ENCODE assay signal across 14 cellular contexts in the genomic region with DNA sequence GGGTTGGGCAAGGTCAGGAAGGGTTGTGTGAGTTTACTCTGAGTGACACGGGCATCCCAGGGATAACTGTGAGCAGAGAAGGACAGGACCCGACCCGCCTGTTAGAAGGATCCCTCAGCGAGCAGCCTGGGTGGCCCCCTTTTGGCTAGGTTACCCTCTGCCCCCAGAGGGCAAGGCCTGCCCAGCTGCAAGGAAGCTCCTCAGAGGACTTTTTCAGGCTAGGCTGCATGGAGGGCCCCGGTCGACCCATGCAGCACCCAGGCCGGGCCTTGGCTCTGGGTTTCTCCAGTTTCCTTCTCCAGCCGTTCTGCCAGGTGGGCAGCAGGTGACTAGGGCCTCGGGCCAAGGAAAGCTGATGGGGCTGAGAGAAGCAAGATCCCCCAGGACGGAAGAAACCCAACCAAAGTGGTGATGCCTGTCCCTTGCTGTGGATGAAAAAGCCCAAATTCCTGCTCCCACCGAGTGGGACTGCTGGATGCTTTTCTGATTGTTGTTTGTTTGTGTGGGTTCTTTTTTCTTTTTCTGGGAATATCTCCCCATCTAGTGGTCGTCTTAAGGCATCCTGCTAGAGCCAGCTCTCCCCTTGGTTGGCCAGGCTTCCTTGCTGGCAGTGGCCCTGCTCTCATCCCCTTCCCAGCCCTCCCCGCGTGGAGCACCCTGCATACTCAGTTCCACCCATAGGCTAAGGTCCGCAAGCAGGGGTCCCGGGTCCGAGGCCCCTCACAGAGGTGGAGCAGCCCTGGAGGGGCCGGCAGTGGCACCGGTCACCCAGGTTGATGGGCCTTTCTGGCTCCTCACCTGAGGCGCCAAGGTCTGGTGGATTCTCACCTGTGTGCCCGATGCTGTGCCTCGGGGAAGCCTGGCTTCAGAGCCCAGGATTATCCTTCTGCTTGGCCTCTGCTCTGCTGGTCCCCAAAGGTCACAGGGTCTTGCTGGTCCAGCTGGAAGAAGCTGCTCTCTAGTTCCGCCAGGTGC. TPM values are rescaled to one million over a fixed set of nuclear protein-coding genes. Genes with fewer than 3 reads are reported as not detected.
A peak's percentile ranks its signal among the peaks of the same experiment; 100 is the strongest.
DNase-seq lines count a peak whose midpoint lies in the region; ATAC-seq, FAIRE-seq and TF ChIP-seq lines count a peak whose summit lies in the region.
"Had no signal": no experiment of that assay in that cellular context is flagged by ENCODE, and none has a peak within 500 bp of the region (broad histone marks: within the 10 kb centered on the region; RNA-seq: fewer than 3 reads in every experiment).

No MANE protein-coding gene starts in this region.

- ATAC-seq in GM23338 = no peak
- no peak for ATAC-seq in K562

- peaks cover 15% of the 10 kb centered on the region for H3K27me3 Mint-ChIP-seq in GM23338 (ENCODE audit: insufficient read depth, low read depth, poor library complexity)
- H3K27me3 Mint-ChIP-seq in nephron (ENCODE audit: low read depth) = peaks cover 6% of the 10 kb centered on the region
- H3K27me3 Mint-ChIP-seq in T-helper 2 cell treated with Interferon-gamma antibody and Interleukin-4, amounts not matched to agents 5 μg/mL and 100 μg/mL, for 36 hours (ENCODE audit: low read depth) = peaks cover 3% of the 10 kb centered on the region

- H4K20me1 ChIP-seq in GM23338 (replicated peaks; ENCODE audit: insufficient read depth) = no peaks in the 10 kb centered on the region
- H4K20me1 ChIP-seq in K562 (replicated peaks; ENCODE audit: control insufficient read depth, insufficient read depth, low read length) = no peaks in the 10 kb centered on the region

- TF ChIP-seq RAD21 in K562 (CRISPR knock-in tag; conservative IDR thresholded peaks at IDR 0.05 in 1 of 2, IDR thresholded peaks at IDR 0.05 in 1 of 2) = peak; percentile 17 to 27; a peak in 1 of 4 replicates

- H3K79me2 ChIP-seq in GM23338 (replicated peaks; ENCODE audit: insufficient read depth) (no peaks in the 10 kb centered on the region), K562 (ENCODE audit: control insufficient read depth, insufficient read depth, low read length) (peaks cover 14% of the 10 kb centered on the region)

- no peaks in the 10 kb centered on the region for H3K9me2 ChIP-seq in GM23338 (ENCODE audit: insufficient read depth)

- in situ Hi-C loops in K562 (cut with MboI) = no loop called here

- FAIRE-seq in K562 (lab: Jason Lieb, UNC) = no peak
- FAIRE-seq: GM12892, H54, keratinocyte had no signal

- intact Hi-C loops in K562 (cut with micrococcal nuclease) = no loop called here

- H3K9me3 Mint-ChIP-seq in GM23338 = no peaks in the 10 kb centered on the region
- H3K9me3 Mint-ChIP-seq in nephron = peaks cover 27% of the 10 kb centered on the region
- H3K9me3 Mint-ChIP-seq in T-helper 2 cell treated with Interferon-gamma antibody and Interleukin-4, amounts not matched to agents 5 μg/mL and 100 μg/mL, for 36 hours = no peaks in the 10 kb centered on the region
- H3K9me3 Mint-ChIP-seq: activated CD4-positive, alpha-beta T cell treated with anti-CD3 and anti-CD28 coated beads, Interleukin-2, amount 10 ng/mL, durations not matched to agents 7 days and 5 days had no signal

- H3K9me3 ChIP-seq in K562 (replicated peaks; ENCODE audit: control insufficient read depth, insufficient read depth, low read depth, low read length) = no peaks in the 10 kb centered on the region
- H3K9me3 ChIP-seq: thoracic aorta had no signal

- H3K36me3 ChIP-seq in BJ (ENCODE audit: control insufficient read depth, insufficient read depth, low read length) (no peaks in the 10 kb centered on the region), GM23338 (ENCODE audit: insufficient read depth) (no peaks in the 10 kb centered on the region), K562 (ENCODE audit: control insufficient read depth, insufficient read depth, low read length) (0 out of 3 replicates have a peak, but pooled peaks cover 3% of the 10 kb centered on the region)
- H3K36me3 ChIP-seq: thoracic aorta had no signal

- peak overlapping the region in 1 of 2 experiments; percentile 68; a peak in 2 of 4 replicates for H3K9ac ChIP-seq in K562 (ENCODE audit: insufficient read depth in 1 of 2, low read depth in 2 of 2, low read length in 2 of 2)

- no peak for TF ChIP-seq POLR2A in K562 (conservative IDR thresholded peaks at IDR 0.05)

- BruUV-seq in K562 (replicated peaks; lab: Mats Ljungman, UMichigan) = TSS peak; percentile 36

- no peaks in the 10 kb centered on the region for H3K9me1 ChIP-seq in K562 (ENCODE audit: control insufficient read depth, insufficient read depth, low read length)

- peaks cover 16% of the 10 kb centered on the region for H3K4me1 Mint-ChIP-seq in GM23338
- H3K4me1 Mint-ChIP-seq in nephron = peaks cover 11% of the 10 kb centered on the region
- peaks cover 8% of the 10 kb centered on the region for H3K4me1 Mint-ChIP-seq in T-helper 2 cell treated with Interferon-gamma antibody and Interleukin-4, amounts not matched to agents 5 μg/mL and 100 μg/mL, for 36 hours (ENCODE audit: low read depth)

- H3K27ac Mint-ChIP-seq in GM23338 (no peak overlapping the region), nephron (peak overlapping the region in 2 of 3 experiments; percentile 42 to 74)
- no peak overlapping the region for H3K27ac Mint-ChIP-seq in T-helper 2 cell treated with Interferon-gamma antibody and Interleukin-4, amounts not matched to agents 5 μg/mL and 100 μg/mL, for 36 hours
- H3K27ac Mint-ChIP-seq: activated CD4-positive, alpha-beta T cell treated with anti-CD3 and anti-CD28 coated beads, Interleukin-2, amount 10 ng/mL, durations not matched to agents 7 days and 5 days had no signal

- no peaks in the 10 kb centered on the region for H3K27me3 ChIP-seq in BJ (ENCODE audit: control insufficient read depth, insufficient read depth, low read length)
- peaks cover 19% of the 10 kb centered on the region; the same call in 1 of the 2 replicates for H3K27me3 ChIP-seq in GM23338 (ENCODE audit: insufficient read depth)
- no peaks in the 10 kb centered on the region for H3K27me3 ChIP-seq in K562 (ENCODE audit: control insufficient read depth in 2 of 2, insufficient read depth in 2 of 2, low read length in 2 of 2)

- H3F3A ChIP-seq in GM23338 (replicated peaks; ENCODE audit: low read depth) = no peaks in the 10 kb centered on the region

- POLR2A ChIA-PET in BJ (lab: Charles Lee) = no interaction called here
- POLR2A ChIA-PET in K562 (lab: Yijun Ruan, JAX) = interaction anchor here (0.6 kb wide), 1 partner anchor 12 kb away, joined by 3 read pairs; no protein-coding TSS in a partner anchor

- no peaks in the 10 kb centered on the region for H3K4me1 ChIP-seq in GM23338 (ENCODE audit: insufficient read depth)
- H3K4me1 ChIP-seq in K562 (replicated peaks in 1 of 2; ENCODE audit: control insufficient read depth in 2 of 2, insufficient read depth in 2 of 2, low read length in 2 of 2) = peaks cover 22 to 60% of the 10 kb centered on the region in 2 experiments

- H3K4me3 ChIP-seq in BJ (ENCODE audit: low read depth, low read length) (no peak overlapping the region), GM23338 (no peak overlapping the region), K562 (no peak overlapping the region)

- H2AFZ ChIP-seq in GM23338 = no peak overlapping the region
- H2AFZ ChIP-seq in K562 (ENCODE audit: low read depth, low read length) = no peak overlapping the region

- H3K4me2 ChIP-seq in GM23338 = no peak overlapping the region
- no peak overlapping the region; the same call in 1 of the 2 replicates for H3K4me2 ChIP-seq in K562 (ENCODE audit: insufficient read depth, low read length)

- TF ChIP-seq EP300 in K562 (IDR thresholded peaks at IDR 0.05; ENCODE audit: low read length) = no peak

- DNase-seq in BJ (ENCODE audit: low read depth) (no peak), GM23338 (ENCODE audit: low spot score) (no peak), K562 (ENCODE audit: extremely low read depth in 1 of 4, low spot score in 3 of 4) (no peak), NCI-H1436 treated with DMSO at 0.1 percent for 48 hours (lab: John Stamatoyannopoulos, UW) (no peak), 8988T (no peak)
- DNase-seq in T-helper 2 cell treated with Interferon-gamma antibody and Interleukin-4, amounts not matched to agents 5 μg/mL and 100 μg/mL, for 36 hours (ENCODE audit: low spot score) = no peak
- DNase-seq: activated CD4-positive, alpha-beta T cell treated with anti-CD3 and anti-CD28 coated beads, Interleukin-2, amount 10 ng/mL, durations not matched to agents 7 days and 5 days; activated effector memory CD4-positive, alpha-beta T cell treated with anti-CD3 and anti-CD28 coated beads, Interleukin-2, amount 50 U/mL, for 16 hours; NCI-H1436 had no signal

- no peaks in the 10 kb centered on the region for H3K36me3 Mint-ChIP-seq in GM23338 (ENCODE audit: low read depth)
- no peaks in the 10 kb centered on the region for H3K36me3 Mint-ChIP-seq in nephron (ENCODE audit: low read depth)
- no peaks in the 10 kb centered on the region for H3K36me3 Mint-ChIP-seq in T-helper 2 cell treated with Interferon-gamma antibody and Interleukin-4, amounts not matched to agents 5 μg/mL and 100 μg/mL, for 36 hours (ENCODE audit: low read depth)

- H3K27ac ChIP-seq in GM23338 (ENCODE audit: low read depth) (no peak overlapping the region), K562 (ENCODE audit: extremely low read depth, low read depth, low read length) (no peak overlapping the region)
- H3K27ac ChIP-seq: thoracic aorta had no signal

- H3K4me3 Mint-ChIP-seq in GM23338 (peak overlapping the region; percentile 56; the same call in 1 of the 3 replicates), nephron (peak overlapping the region; percentile 45 to 73 (median 65))
- H3K4me3 Mint-ChIP-seq in T-helper 2 cell treated with Interferon-gamma antibody and Interleukin-4, amounts not matched to agents 5 μg/mL and 100 μg/mL, for 36 hours = no peak overlapping the region

- peak; percentile 17; the same call in 1 of the 2 replicates for TF ChIP-seq CTCF in BJ (IDR thresholded peaks at IDR 0.05; ENCODE audit: insufficient read depth, low read depth, low read length)
- TF ChIP-seq CTCF in GM23338 (conservative IDR thresholded peaks at IDR 0.05; ENCODE audit: low read depth in 2 of 2) = peak; percentile 19 to 40; a peak in 2 of 4 replicates
- peak in 2 of 3 experiments; percentile 26 to 39; a peak in 2 of 6 replicates for TF ChIP-seq CTCF in K562 (IDR thresholded peaks at IDR 0.05 in 2 of 3, conservative IDR thresholded peaks at IDR 0.05 in 1 of 3; ENCODE audit: insufficient read depth in 2 of 3, low read depth in 1 of 3, low read length in 3 of 3)
- TF ChIP-seq CTCF in nephron (IDR thresholded peaks at IDR 0.05; ENCODE audit: unreplicated experiment in 3 of 3) = peak in 2 of 3 experiments; percentile 12 to 33

- CTCF ChIA-PET in BJ (lab: Yijun Ruan, JAX) (interaction anchor here (1.0 kb wide), 2 partner anchors 36 to 380 kb away, joined by 3 read pairs; no protein-coding TSS in a partner anchor), K562 (lab: Yijun Ruan, JAX; ENCODE audit: low intra/inter-chr PET ratio) (no interaction called here)

- WGBS in K562 (ENCODE audit: insufficient coverage, low coverage, missing lambda C conversion rate) = 71% methylated on average over 12 of the region's 23 CpGs

RNA-seq across cellular contexts. Expression of gene ZFP92, which starts 1.8 kb away (rescaled TPM):
- polyA plus RNA-seq in BJ (2011; rRNA removed) = 0.36 TPM in 2 replicates
- polyA minus RNA-seq in BJ (2011; rRNA and poly(A)+ RNA removed) = 0.38 and 0.51 TPM in 2 replicates
- 0.27 and 0.52 TPM in 2 replicates for total RNA-seq in GM23338 (2014; rRNA removed; shearing (Covaris generic))
- polyA plus RNA-seq in GM23338 (2016; fragmentation: Nextera tagmentation; extraction: Ambion mirVana) = 0.05 TPM in 2 replicates
- total RNA-seq in K562 (2011; cell fraction: chromatin; rRNA removed; ENCODE audit: low replicate concordance) = 3.0 and 4.1 TPM in 2 replicates
- 2.5 and 2.8 TPM in 2 replicates for total RNA-seq in K562 (2011; cell fraction: nucleolus; rRNA removed)
- 2.9 and 3.5 TPM in 2 replicates for total RNA-seq in K562 (2011; cell fraction: nucleoplasm; rRNA removed)
- 2.0 and 2.9 TPM in 2 replicates for total RNA-seq in K562 (2014; rRNA removed)
- 1.5 and 1.8 TPM in 2 replicates for total RNA-seq in K562 (2014; rRNA removed; fragmentation: Illumina TruSeq; extraction: Trizol)
- 2.6 and 2.7 TPM in 2 replicates for total RNA-seq in K562 (2015; rRNA removed; fragmentation: Illumina TruSeq; extraction: Trizol)
- total RNA-seq in K562 (2021) = 3.3 and 3.5 TPM in 2 replicates
- polyA plus RNA-seq in K562 (2011; rRNA removed) = 0.98 and 1.2 TPM in 2 replicates
- 1.0 and 1.2 TPM in 2 replicates for polyA plus RNA-seq in K562 (2011; cell fraction: cytosol; rRNA removed)
- polyA plus RNA-seq in K562 (2011; cell fraction: nucleus; rRNA removed) = 2.0 and 3.1 TPM in 2 replicates
- 2.7 and 3.3 TPM in 2 replicates for polyA plus RNA-seq in K562 (2012)
- 2.1 and 2.4 TPM in 2 replicates for polyA plus RNA-seq in K562 (2014; fragmentation: Illumina TruSeq; extraction: Trizol)
- polyA plus RNA-seq in K562 (2014; fragmentation: Nextera tagmentation; extraction: Ambion mirVana) = under 1 TPM; 0.32 to 0.34 TPM
- 1.3 and 1.9 TPM in 2 replicates for polyA plus RNA-seq in K562 (2014; rRNA removed)
- 1.4 TPM in 2 replicates for polyA minus RNA-seq in K562 (2011; rRNA and poly(A)+ RNA removed)
- 1.5 and 1.6 TPM in 2 replicates for polyA minus RNA-seq in K562 (2011; cell fraction: cytosol; rRNA and poly(A)+ RNA removed)
- 0.94 and 1.7 TPM in 2 replicates for polyA minus RNA-seq in K562 (2011; cell fraction: nucleus; rRNA and poly(A)+ RNA removed)

RNA-seq across cellular contexts. Expression of gene PNMA6E, which starts 11.9 kb away (rescaled TPM):
- polyA plus RNA-seq in BJ (2011; rRNA removed) (not detected in 2 replicates), GM23338 (2016; fragmentation: Nextera tagmentation; extraction: Ambion mirVana) (not detected in 2 replicates), K562 (2011; rRNA removed) (not detected in 2 replicates), K562 (2014; fragmentation: Illumina TruSeq; extraction: Trizol) (not detected in 2 replicates), K562 (2014; fragmentation: Nextera tagmentation; extraction: Ambion mirVana) (not detected), K562 (2014; rRNA removed) (0.03 TPM in 1 of 2 replicates, not detected in the other)
- polyA minus RNA-seq in BJ (2011; rRNA and poly(A)+ RNA removed) = not detected in 2 replicates
- total RNA-seq in GM23338 (2014; rRNA removed; shearing (Covaris generic)) = not detected in 2 replicates
- total RNA-seq in K562 (2011; cell fraction: chromatin; rRNA removed; ENCODE audit: low replicate concordance) = not detected in 2 replicates
- not detected in 2 replicates for total RNA-seq in K562 (2011; cell fraction: nucleolus; rRNA removed)
- total RNA-seq in K562 (2011; cell fraction: nucleoplasm; rRNA removed) = not detected in 2 replicates
- total RNA-seq in K562 (2014; rRNA removed) (not detected in 2 replicates), K562 (2014; rRNA removed; fragmentation: Illumina TruSeq; extraction: Trizol) (not detected in 2 replicates), K562 (2015; rRNA removed; fragmentation: Illumina TruSeq; extraction: Trizol) (not detected in 2 replicates), K562 (2021) (not detected in 2 replicates)
- not detected in 2 replicates for polyA plus RNA-seq in K562 (2011; cell fraction: cytosol; rRNA removed)
- not detected in 2 replicates for polyA plus RNA-seq in K562 (2011; cell fraction: nucleus; rRNA removed)
- polyA plus RNA-seq in K562 (2012) = not detected in 2 replicates
- not detected in 2 replicates for polyA minus RNA-seq in K562 (2011; rRNA and poly(A)+ RNA removed)
- polyA minus RNA-seq in K562 (2011; cell fraction: cytosol; rRNA and poly(A)+ RNA removed) = not detected in 2 replicates
- polyA minus RNA-seq in K562 (2011; cell fraction: nucleus; rRNA and poly(A)+ RNA removed) = not detected in 2 replicates
- total RNA-seq: activated CD4-positive, alpha-beta T cell treated with anti-CD3 and anti-CD28 coated beads, Interleukin-2, amount 10 ng/mL, durations not matched to agents 7 days and 5 days; thoracic aorta had no signal
- polyA plus RNA-seq: keratinocyte had no signal

RNA-seq across cellular contexts. Expression of gene TREX2, which starts 32.8 kb away (rescaled TPM):
- polyA plus RNA-seq in BJ (2011; rRNA removed) (0.49 and 1.1 TPM in 2 replicates), GM23338 (2016; fragmentation: Nextera tagmentation; extraction: Ambion mirVana) (0.28 and 0.81 TPM in 2 replicates), K562 (2011; rRNA removed) (0.07 and 0.22 TPM in 2 replicates), K562 (2014; fragmentation: Illumina TruSeq; extraction: Trizol) (0.10 and 0.21 TPM in 2 replicates), K562 (2014; fragmentation: Nextera tagmentation; extraction: Ambion mirVana) (not detected), K562 (2014; rRNA removed) (0.70 and 0.82 TPM in 2 replicates)
- 0.36 TPM in 1 of 2 replicates, not detected in the other for polyA minus RNA-seq in BJ (2011; rRNA and poly(A)+ RNA removed)
- total RNA-seq in GM23338 (2014; rRNA removed; shearing (Covaris generic)) = 1.7 and 4.6 TPM in 2 replicates
- 1.8 and 5.1 TPM in 2 replicates for total RNA-seq in K562 (2011; cell fraction: chromatin; rRNA removed; ENCODE audit: low replicate concordance)
- 8.7 and 11.6 TPM in 2 replicates for total RNA-seq in K562 (2011; cell fraction: nucleolus; rRNA removed)
- total RNA-seq in K562 (2011; cell fraction: nucleoplasm; rRNA removed) = 1.1 and 2.8 TPM in 2 replicates
- total RNA-seq in K562 (2014; rRNA removed) (1.5 and 3.0 TPM in 2 replicates), K562 (2014; rRNA removed; fragmentation: Illumina TruSeq; extraction: Trizol) (0.11 and 0.13 TPM in 2 replicates), K562 (2015; rRNA removed; fragmentation: Illumina TruSeq; extraction: Trizol) (0.33 and 0.49 TPM in 2 replicates), K562 (2021) (0.51 and 0.82 TPM in 2 replicates)
- 0.21 and 1.0 TPM in 2 replicates for polyA plus RNA-seq in K562 (2011; cell fraction: cytosol; rRNA removed)
- polyA plus RNA-seq in K562 (2011; cell fraction: nucleus; rRNA removed) = 1.9 and 3.9 TPM in 2 replicates
- 0.30 and 0.60 TPM in 2 replicates for polyA plus RNA-seq in K562 (2012)
- 0.11 TPM in 1 of 2 replicates, not detected in the other for polyA minus RNA-seq in K562 (2011; rRNA and poly(A)+ RNA removed)
- 1.4 TPM in 1 of 2 replicates, not detected in the other for polyA minus RNA-seq in K562 (2011; cell fraction: cytosol; rRNA and poly(A)+ RNA removed)
- polyA minus RNA-seq in K562 (2011; cell fraction: nucleus; rRNA and poly(A)+ RNA removed) = 2.6 and 5.4 TPM in 2 replicates

RNA-seq across cellular contexts. Expression of gene HAUS7, which starts 57.3 kb away (rescaled TPM):
- polyA plus RNA-seq in BJ (2011; rRNA removed) = 26.8 and 38.4 TPM in 2 replicates
- 11.6 and 19.1 TPM in 2 replicates for polyA minus RNA-seq in BJ (2011; rRNA and poly(A)+ RNA removed)
- total RNA-seq in GM23338 (2014; rRNA removed; shearing (Covaris generic)) = 48.8 and 59.8 TPM in 2 replicates
- 77.9 and 78.8 TPM in 2 replicates for polyA plus RNA-seq in GM23338 (2016; fragmentation: Nextera tagmentation; extraction: Ambion mirVana)
- 44.0 and 101 TPM in 2 replicates for total RNA-seq in K562 (2011; cell fraction: chromatin; rRNA removed; ENCODE audit: low replicate concordance)
- 58.2 and 63.4 TPM in 2 replicates for total RNA-seq in K562 (2011; cell fraction: nucleolus; rRNA removed)
- 58.6 and 62.3 TPM in 2 replicates for total RNA-seq in K562 (2011; cell fraction: nucleoplasm; rRNA removed)
- total RNA-seq in K562 (2014; rRNA removed) = 64.7 and 64.8 TPM in 2 replicates
- 38.5 and 48.6 TPM in 2 replicates for total RNA-seq in K562 (2014; rRNA removed; fragmentation: Illumina TruSeq; extraction: Trizol)
- 48.8 and 51.0 TPM in 2 replicates for total RNA-seq in K562 (2015; rRNA removed; fragmentation: Illumina TruSeq; extraction: Trizol)
- 94.0 and 94.9 TPM in 2 replicates for total RNA-seq in K562 (2021)
- polyA plus RNA-seq in K562 (2011; rRNA removed) = 38.0 and 44.3 TPM in 2 replicates
- polyA plus RNA-seq in K562 (2011; cell fraction: cytosol; rRNA removed) = 72.4 and 100 TPM in 2 replicates
- polyA plus RNA-seq in K562 (2011; cell fraction: nucleus; rRNA removed) = 177 and 204 TPM in 2 replicates
- polyA plus RNA-seq in K562 (2012) = 58.0 and 101 TPM in 2 replicates
- 49.7 and 56.9 TPM in 2 replicates for polyA plus RNA-seq in K562 (2014; fragmentation: Illumina TruSeq; extraction: Trizol)
- 10 to 100 TPM in 1 of 2 experiments, 1 to 10 TPM in 1; 10.0 to 26.1 TPM for polyA plus RNA-seq in K562 (2014; fragmentation: Nextera tagmentation; extraction: Ambion mirVana)
- polyA plus RNA-seq in K562 (2014; rRNA removed) = 70.4 and 75.6 TPM in 2 replicates
- 31.5 and 39.4 TPM in 2 replicates for polyA minus RNA-seq in K562 (2011; rRNA and poly(A)+ RNA removed)
- 32.0 and 34.9 TPM in 2 replicates for polyA minus RNA-seq in K562 (2011; cell fraction: cytosol; rRNA and poly(A)+ RNA removed)
- polyA minus RNA-seq in K562 (2011; cell fraction: nucleus; rRNA and poly(A)+ RNA removed) = 41.2 and 50.9 TPM in 2 replicates

Comparison
In these comparisons a context has a peak if more than half of its experiments do, and no peak if none do; other contexts are left out.
1. H3K27ac Mint-ChIP-seq: peak in nephron (2 of 3); none in GM23338 (single experiment) and T-helper 2 cell treated with Interferon-gamma antibody and Interleukin-4, amounts not matched to agents 5 μg/mL and 100 μg/mL, for 36 hours (single experiment).
2. Peak in every context shown above with its lines, with median percentiles within 50 percentile points of each other: CTCF ChIP-seq.